ENCODE assay signal across 14 cellular contexts in the genomic region with DNA sequence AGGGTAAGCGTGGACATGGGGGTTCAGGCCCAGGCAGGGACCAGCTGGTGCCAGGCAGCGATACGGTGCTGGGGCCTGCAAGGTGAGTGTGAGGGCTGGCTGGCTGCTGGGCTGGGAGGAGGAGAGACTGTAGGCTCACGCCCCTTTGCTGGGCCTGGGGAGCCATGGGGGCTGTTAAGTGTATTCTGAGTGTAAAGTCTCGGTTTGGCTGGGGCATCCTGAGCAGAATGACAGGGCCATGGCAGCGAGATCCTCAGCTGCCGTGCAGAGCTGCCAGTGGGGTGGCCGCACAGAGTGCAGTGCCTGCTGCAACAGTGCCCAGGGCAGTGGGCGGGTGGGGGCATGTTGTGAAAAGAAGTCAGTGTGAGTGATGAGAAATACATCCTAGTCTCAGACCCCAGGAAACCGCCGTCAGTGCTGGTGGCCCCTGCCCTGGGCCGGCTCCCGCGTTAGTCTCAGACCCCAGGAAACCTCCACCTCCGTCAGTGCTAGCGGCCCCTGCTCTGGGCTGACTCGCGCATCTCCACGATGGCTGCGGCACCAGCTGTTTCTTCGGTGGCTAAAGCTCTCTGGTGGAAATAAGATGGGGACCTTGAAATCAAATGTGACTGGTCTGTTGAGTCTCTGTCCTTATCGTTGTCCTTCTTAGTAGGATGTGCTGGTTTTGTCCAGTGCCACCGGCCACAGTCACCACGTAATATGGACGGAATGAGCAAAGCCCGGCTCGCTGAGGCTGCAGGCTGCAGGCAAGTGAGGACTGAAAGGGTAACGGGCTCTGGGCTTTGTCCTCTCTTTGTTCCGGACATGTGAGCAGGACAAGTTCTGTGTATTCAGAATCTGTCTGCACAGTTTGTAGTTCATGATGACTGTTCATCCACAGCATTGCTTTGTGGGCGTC. TPM values are rescaled to one million over a fixed set of nuclear protein-coding genes. Genes with fewer than 3 reads are reported as not detected.
DNase-seq lines count a peak whose midpoint lies in the region; ATAC-seq and TF ChIP-seq lines count a peak whose summit lies in the region.
"Had no signal": no experiment of that assay in that cellular context is flagged by ENCODE, and none has a peak within 500 bp of the region (broad histone marks: within the 10 kb centered on the region; RNA-seq: fewer than 3 reads in every experiment).

No MANE protein-coding gene starts in this region.

- H2AFZ ChIP-seq in Loucy (ENCODE audit: low read length) (no peak overlapping the region), neural progenitor cell (replicated peaks) (no peak overlapping the region)

- H4K5ac ChIP-seq in mesendoderm (ENCODE audit: low read length): no peak overlapping the region

- no peak for TF ChIP-seq CTCF in Loucy (conservative IDR thresholded peaks at IDR 0.05; ENCODE audit: low read length)
- TF ChIP-seq CTCF in neural progenitor cell (IDR thresholded peaks at IDR 0.05): no peak

- H3F3A ChIP-seq in Loucy (ENCODE audit: low read depth) (no peaks in the 10 kb centered on the region), neural progenitor cell (ENCODE audit: low read depth) (no peaks in the 10 kb centered on the region)

- H3K79me2 ChIP-seq in Loucy (ENCODE audit: insufficient read depth, low read length) (peaks cover 4% of the 10 kb centered on the region; the same call in 1 of the 2 replicates), neural progenitor cell (ENCODE audit: low read depth) (no peaks in the 10 kb centered on the region), mesendoderm (ENCODE audit: control insufficient read depth, insufficient read depth, low read length) (no peaks in the 10 kb centered on the region)

- H3K4me1 ChIP-seq in Loucy (ENCODE audit: insufficient read depth, low read length, poor library complexity, severe bottlenecking) (peaks cover 25% of the 10 kb centered on the region), neural progenitor cell (peaks cover 6% of the 10 kb centered on the region), mesendoderm (ENCODE audit: control insufficient read depth, low read depth, low read length) (no peaks in the 10 kb centered on the region)
- H3K4me1 ChIP-seq: A549 had no signal

- H2BK120ac ChIP-seq in mesendoderm (ENCODE audit: low read depth, low read length): no peak overlapping the region

- WGBS in mesendoderm (ENCODE audit: extremely low coverage, insufficient coverage, low lambda C conversion rate): no CpG with 5 or more reads among the region's 30 CpGs

- CTCF ChIA-PET in activated CD8-positive, alpha-beta memory T cell treated with anti-CD3 and anti-CD28 coated beads, Interleukin-2, amount 10 ng/mL, durations not matched to agents 7 days and 5 days (lab: Charles Lee): interaction anchor here (0.9 to 2.8 kb wide), 2 partner anchors 19 to 101 kb away, joined by 3 to 22 read pairs; a partner anchor contains a TSS

- no peak for ATAC-seq in activated CD8-positive, alpha-beta memory T cell treated with anti-CD3 and anti-CD28 coated beads, Interleukin-2, amount 10 ng/mL, durations not matched to agents 7 days and 5 days
- ATAC-seq in central memory CD8-positive, alpha-beta T cell (replicated peaks; ENCODE audit: extremely low read depth, poor library complexity, severe bottlenecking): no peak
- no peak for ATAC-seq in HG03095 (IDR thresholded peaks at IDR 0.05; ENCODE audit: unreplicated experiment)
- ATAC-seq: A549 had no signal

- H3K4me3 ChIP-seq in Loucy (ENCODE audit: low read length, poor library complexity, severe bottlenecking) (peak overlapping the region; percentile 78), neural progenitor cell (no peak overlapping the region), mesendoderm (ENCODE audit: low read length) (no peak overlapping the region)
- H3K4me3 ChIP-seq: A549 had no signal

- no peak overlapping the region for H3K18ac ChIP-seq in mesendoderm (ENCODE audit: low read length)

- no peaks in the 10 kb centered on the region for H3K9me2 ChIP-seq in Loucy (replicated peaks; ENCODE audit: low read depth, low read length)

- H4K8ac ChIP-seq in mesendoderm (ENCODE audit: low read depth, low read length): no peak overlapping the region

- H2BK5ac ChIP-seq in mesendoderm (ENCODE audit: low read length): no peak overlapping the region

- H3K4me1 Mint-ChIP-seq in activated CD8-positive, alpha-beta memory T cell treated with anti-CD3 and anti-CD28 coated beads, Interleukin-2, amount 10 ng/mL, durations not matched to agents 7 days and 5 days: peaks cover 31% of the 10 kb centered on the region
- H3K4me1 Mint-ChIP-seq in central memory CD8-positive, alpha-beta T cell: peaks cover 29% of the 10 kb centered on the region
- peaks cover 13% of the 10 kb centered on the region for H3K4me1 Mint-ChIP-seq in neural progenitor cell

- no peak overlapping the region for H2AK5ac ChIP-seq in mesendoderm (ENCODE audit: low read length)

- H3K9ac ChIP-seq in Loucy (ENCODE audit: low read depth, low read length, poor library complexity, severe bottlenecking) (peak overlapping the region; percentile 91), neural progenitor cell (no peak overlapping the region), mesendoderm (ENCODE audit: low read length) (no peak overlapping the region)

- H3K36me3 ChIP-seq in Loucy (ENCODE audit: insufficient read depth, low read length) (no peaks in the 10 kb centered on the region; the same call in 1 of the 2 replicates), neural progenitor cell (no peaks in the 10 kb centered on the region), mesendoderm (ENCODE audit: control insufficient read depth, insufficient read depth, low read length) (no peaks in the 10 kb centered on the region)

- H3K9me3 Mint-ChIP-seq in activated CD8-positive, alpha-beta memory T cell treated with anti-CD3 and anti-CD28 coated beads, Interleukin-2, amount 10 ng/mL, durations not matched to agents 7 days and 5 days (ENCODE audit: low read depth): no peaks in the 10 kb centered on the region
- no peaks in the 10 kb centered on the region for H3K9me3 Mint-ChIP-seq in central memory CD8-positive, alpha-beta T cell
- H3K9me3 Mint-ChIP-seq in neural progenitor cell: no peaks in the 10 kb centered on the region

- H3K27ac ChIP-seq in neural progenitor cell: no peak overlapping the region
- no peak overlapping the region for H3K27ac ChIP-seq in mesendoderm (ENCODE audit: low read depth, low read length)
- H3K27ac ChIP-seq: A549 had no signal

- peak overlapping the region; percentile 95 for H3K27ac Mint-ChIP-seq in activated CD8-positive, alpha-beta memory T cell treated with anti-CD3 and anti-CD28 coated beads, Interleukin-2, amount 10 ng/mL, durations not matched to agents 7 days and 5 days
- H3K27ac Mint-ChIP-seq in central memory CD8-positive, alpha-beta T cell (ENCODE audit: low read depth): peak overlapping the region; percentile 95
- H3K27ac Mint-ChIP-seq in neural progenitor cell: peak overlapping the region; percentile 66
- H3K27ac Mint-ChIP-seq: progenitor cell of endocrine pancreas had no signal

- DNase-seq in activated CD8-positive, alpha-beta memory T cell treated with anti-CD3 and anti-CD28 coated beads, Interleukin-2, amount 10 ng/mL, durations not matched to agents 7 days and 5 days: no peak
- DNase-seq in activated CD8-positive, alpha-beta memory T cell treated with anti-CD3 and anti-CD28 coated beads, Interleukin-2, amount 50 U/mL, for 48 hours: no peak
- no peak for DNase-seq in central memory CD8-positive, alpha-beta T cell (ENCODE audit: low spot score in 2 of 2)
- DNase-seq in neural progenitor cell (ENCODE audit: low spot score): no peak
- DNase-seq in middle frontal gyrus (ENCODE audit: extremely low spot score, low spot score): no peak
- DNase-seq in mesendoderm: no peak
- DNase-seq: activated effector memory CD4-positive, alpha-beta T cell treated with Interleukin-2 at 50 U/mL for 16 hours; NCI-H1436; NCI-H748 treated with DMSO at 0.1 percent for 48 hours; SIG-M5 had no signal

- H3K23ac ChIP-seq in mesendoderm (ENCODE audit: low read length): no peak overlapping the region

- H4K20me1 ChIP-seq in Loucy (ENCODE audit: insufficient read depth, low read length, poor library complexity, severe bottlenecking): no peaks in the 10 kb centered on the region
- no peaks in the 10 kb centered on the region for H4K20me1 ChIP-seq in neural progenitor cell (ENCODE audit: low read depth)

- peaks cover 21% of the 10 kb centered on the region for H3K36me3 Mint-ChIP-seq in activated CD8-positive, alpha-beta memory T cell treated with anti-CD3 and anti-CD28 coated beads, Interleukin-2, amount 10 ng/mL, durations not matched to agents 7 days and 5 days
- peaks cover 19% of the 10 kb centered on the region for H3K36me3 Mint-ChIP-seq in central memory CD8-positive, alpha-beta T cell (ENCODE audit: insufficient read depth)
- peaks cover 17% of the 10 kb centered on the region for H3K36me3 Mint-ChIP-seq in neural progenitor cell

- H3K56ac ChIP-seq in mesendoderm (ENCODE audit: low read length): no peak overlapping the region

- no peak overlapping the region for H3K4ac ChIP-seq in mesendoderm (ENCODE audit: low read depth, low read length)

- H3K27me3 Mint-ChIP-seq in activated CD8-positive, alpha-beta memory T cell treated with anti-CD3 and anti-CD28 coated beads, Interleukin-2, amount 10 ng/mL, durations not matched to agents 7 days and 5 days: no peaks in the 10 kb centered on the region
- no peaks in the 10 kb centered on the region for H3K27me3 Mint-ChIP-seq in central memory CD8-positive, alpha-beta T cell
- H3K27me3 Mint-ChIP-seq in neural progenitor cell (ENCODE audit: insufficient read depth, low read depth): peaks cover 9% of the 10 kb centered on the region
- H3K27me3 Mint-ChIP-seq: progenitor cell of endocrine pancreas had no signal

- H2BK15ac ChIP-seq in mesendoderm (replicated peaks; ENCODE audit: low read depth): no peak overlapping the region

- H3K9me3 ChIP-seq in Loucy (ENCODE audit: insufficient read depth, low read depth, low read length) (no peaks in the 10 kb centered on the region), neural progenitor cell (ENCODE audit: low read depth) (no peaks in the 10 kb centered on the region)
- H3K9me3 ChIP-seq: A549 had no signal

- H3K4me3 Mint-ChIP-seq in activated CD8-positive, alpha-beta memory T cell treated with anti-CD3 and anti-CD28 coated beads, Interleukin-2, amount 10 ng/mL, durations not matched to agents 7 days and 5 days: no peak overlapping the region
- H3K4me3 Mint-ChIP-seq in central memory CD8-positive, alpha-beta T cell: no peak overlapping the region
- H3K4me3 Mint-ChIP-seq in neural progenitor cell: no peak overlapping the region

- H3K4me2 ChIP-seq in Loucy (ENCODE audit: low read depth, low read length, poor library complexity, severe bottlenecking) (peak overlapping the region; percentile 99), neural progenitor cell (no peak overlapping the region), mesendoderm (ENCODE audit: low read length) (no peak overlapping the region)
- H3K4me2 ChIP-seq: A549 had no signal

- no peaks in the 10 kb centered on the region for H3K79me1 ChIP-seq in mesendoderm (ENCODE audit: low read length)

- H3K27me3 ChIP-seq in Loucy (ENCODE audit: insufficient read depth, low read length, poor library complexity, severe bottlenecking) (no peaks in the 10 kb centered on the region), neural progenitor cell (no peaks in the 10 kb centered on the region), mesendoderm (ENCODE audit: insufficient read depth, low read length, poor library complexity) (no peaks in the 10 kb centered on the region)

RNA-seq across cellular contexts. Expression of a gene that starts 22.9 kb away (rescaled TPM):
- total RNA-seq in activated CD8-positive, alpha-beta memory T cell treated with anti-CD3 and anti-CD28 coated beads, Interleukin-2, amount 10 ng/mL, durations not matched to agents 7 days and 5 days: 10 to 100 TPM; 43.6 to 56.7 TPM
- 14.5 and 25.9 TPM in 2 replicates for total RNA-seq in neural progenitor cell (ENCODE audit: low replicate concordance)
- 7.0 TPM for polyA plus RNA-seq in mesendoderm (2013, experiment 1 of 2)
- 7.1 TPM for polyA plus RNA-seq in mesendoderm (2013, experiment 2 of 2)

RNA-seq across cellular contexts. Expression of a gene that starts 55.0 kb away (rescaled TPM):
- not detected for total RNA-seq in activated CD8-positive, alpha-beta memory T cell treated with anti-CD3 and anti-CD28 coated beads, Interleukin-2, amount 10 ng/mL, durations not matched to agents 7 days and 5 days
- not detected in 2 replicates for total RNA-seq in neural progenitor cell (ENCODE audit: low replicate concordance)
- polyA plus RNA-seq in mesendoderm (2013, experiment 1 of 2): 0.10 TPM
- 0.10 TPM for polyA plus RNA-seq in mesendoderm (2013, experiment 2 of 2)
- total RNA-seq: progenitor cell of endocrine pancreas had no signal
